8 cellular contexts compared by ENCODE assay signal in the genomic region with DNA sequence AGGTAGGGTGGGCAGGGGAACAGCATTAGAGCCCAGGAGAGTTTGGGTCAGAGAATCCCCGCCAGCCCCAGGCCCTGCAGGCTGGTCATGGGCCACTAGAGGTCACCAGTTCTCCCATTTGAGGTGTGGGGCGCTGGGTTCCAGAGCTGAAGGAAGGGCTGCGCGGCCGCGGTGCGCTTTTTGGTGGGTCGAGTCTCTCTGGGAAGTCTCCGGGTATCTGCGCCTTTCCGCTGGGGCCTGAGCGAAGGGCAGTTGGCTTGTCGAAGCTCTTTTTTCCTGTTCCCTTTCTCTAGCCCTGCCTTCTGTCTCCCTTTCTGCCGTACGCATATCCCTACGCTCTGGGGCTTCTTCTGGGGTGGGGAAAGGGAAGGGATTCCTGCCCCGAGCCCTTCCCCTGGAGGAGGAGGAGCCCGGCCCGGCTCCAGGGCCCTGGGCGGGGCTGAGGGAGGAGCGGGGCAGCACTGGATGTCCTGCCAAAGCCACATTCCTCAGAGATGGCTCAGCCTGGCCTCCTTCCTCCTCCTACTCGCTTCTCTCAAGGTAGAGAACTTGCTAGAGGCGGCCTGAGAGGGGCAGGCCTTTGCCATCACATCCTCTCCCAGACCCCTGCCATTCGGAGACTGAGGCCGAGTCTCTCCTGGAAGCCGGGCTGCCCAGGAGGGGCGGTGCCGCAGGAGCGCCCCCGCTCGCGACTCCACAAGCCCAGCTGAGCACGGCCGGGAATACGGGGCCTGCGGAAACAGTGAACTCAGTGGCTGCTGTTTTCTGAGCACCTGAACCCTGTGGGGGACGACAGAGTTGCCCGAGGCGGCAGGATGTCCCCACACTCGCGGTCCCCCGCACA. TPM values are rescaled to one million over a fixed set of nuclear protein-coding genes. Genes with fewer than 3 reads are reported as not detected.
DNase-seq lines count a peak whose midpoint lies in the region; TF ChIP-seq lines count a peak whose summit lies in the region.

No MANE protein-coding gene starts in this region.

- peak overlapping the region; percentile 84 for H3K4me2 ChIP-seq in OCI-LY1 (ENCODE audit: low read length)

- peak overlapping the region; percentile 60 for H3K4me3 ChIP-seq in OCI-LY1 (ENCODE audit: low read depth, low read length, poor library complexity, severe bottlenecking)

- peak; percentile 83 for DNase-seq in NK-92 treated with Interleukin-12 subunit alpha and Interleukin-12 subunit beta, amount 100 ng/mL, for 24 hours (lab: John Stamatoyannopoulos, UW)
- DNase-seq in NK-92 (lab: John Stamatoyannopoulos, UW; ENCODE audit: unreplicated experiment) (no peak), HT1080 (ENCODE audit: low read depth) (peak; percentile 99), epithelial cell of prostate (ENCODE audit: low read depth, low spot score) (peak; percentile 93), mucosa of gallbladder (ENCODE audit: low spot score) (peak; percentile 96)
- peak; percentile 84 for DNase-seq in activated T-cell treated with anti-CD3 and anti-CD28 coated beads, Interleukin-2, amount 50 U/mL, for 1 hour
- peak; percentile 60 to 72 for DNase-seq in stimulated activated CD8-positive, alpha-beta memory T cell treated with anti-CD3 and anti-CD28 coated beads, Interleukin-4, amount 100 ng/mL, for 1 hour (ENCODE audit: low read depth in 2 of 2, low spot score in 1 of 2)

- peaks cover 64% of the 10 kb centered on the region for H3K4me1 ChIP-seq in OCI-LY1 (ENCODE audit: insufficient read depth, low read length, severe bottlenecking)

- 0 out of 2 replicates have a peak, but pooled peaks cover 7% of the 10 kb centered on the region for H3F3A ChIP-seq in OCI-LY1 (ENCODE audit: insufficient read depth, low read length)

- H3K36me3 ChIP-seq in OCI-LY1 (ENCODE audit: insufficient read depth, low read length) = no peaks in the 10 kb centered on the region

- H3K9me3 ChIP-seq in OCI-LY1 (ENCODE audit: low read length) = no peaks in the 10 kb centered on the region

- H3K9ac ChIP-seq in OCI-LY1 (ENCODE audit: low read length) = peak overlapping the region; percentile 76

- no peak overlapping the region for H2AFZ ChIP-seq in OCI-LY1 (ENCODE audit: low read length)

- peak overlapping the region; percentile 99 for H3K27ac ChIP-seq in OCI-LY1 (ENCODE audit: low read depth, low read length, poor library complexity, severe bottlenecking)
- peak overlapping the region; percentile 100 for H3K27ac ChIP-seq in epithelial cell of prostate

- H3K9me2 ChIP-seq in OCI-LY1 (ENCODE audit: low read depth, low read length) = no peaks in the 10 kb centered on the region

- TF ChIP-seq CTCF in OCI-LY1 (IDR thresholded peaks at IDR 0.05; ENCODE audit: low read length) = peak; percentile 87

- no peaks in the 10 kb centered on the region for H3K79me2 ChIP-seq in OCI-LY1 (ENCODE audit: insufficient read depth, low read length)

- no peaks in the 10 kb centered on the region for H4K20me1 ChIP-seq in OCI-LY1 (ENCODE audit: insufficient read depth, low read length)

- H3K27me3 ChIP-seq in OCI-LY1 (ENCODE audit: insufficient read depth, low read length) = no peaks in the 10 kb centered on the region

RNA-seq across cellular contexts. Expression of a gene that starts 12.0 kb away (rescaled TPM):
- total RNA-seq in HT1080 (2014; rRNA removed; shearing (Covaris generic)) = 0.06 and 0.47 TPM in 2 replicates
- 1.5 and 1.8 TPM in 2 replicates for polyA plus RNA-seq in HT1080 (2015; cell fraction: cytosol; rRNA removed)
- 4.9 and 7.5 TPM in 2 replicates for polyA plus RNA-seq in HT1080 (2015; cell fraction: nucleus; rRNA removed)
- total RNA-seq in mucosa of gallbladder = 17.2 TPM

RNA-seq across cellular contexts. Expression of a gene that starts 18.2 kb away (rescaled TPM):
- total RNA-seq in HT1080 (2014; rRNA removed; shearing (Covaris generic)) = 237 and 264 TPM in 2 replicates
- polyA plus RNA-seq in HT1080 (2015; cell fraction: cytosol; rRNA removed) = 331 and 404 TPM in 2 replicates
- polyA plus RNA-seq in HT1080 (2015; cell fraction: nucleus; rRNA removed) = 739 and 762 TPM in 2 replicates
- 231 TPM for total RNA-seq in mucosa of gallbladder

RNA-seq across cellular contexts. Expression of a gene that starts 45.7 kb away (rescaled TPM):
- total RNA-seq in HT1080 (2014; rRNA removed; shearing (Covaris generic)) = not detected in 2 replicates
- polyA plus RNA-seq in HT1080 (2015; cell fraction: cytosol; rRNA removed) = 0.64 TPM in 1 of 2 replicates, not detected in the other
- polyA plus RNA-seq in HT1080 (2015; cell fraction: nucleus; rRNA removed) = not detected in 2 replicates
- total RNA-seq in mucosa of gallbladder = 1.1 TPM

RNA-seq across cellular contexts. Expression of a gene that starts 53.3 kb away (rescaled TPM):
- 11.3 and 17.7 TPM in 2 replicates for total RNA-seq in HT1080 (2014; rRNA removed; shearing (Covaris generic))
- polyA plus RNA-seq in HT1080 (2015; cell fraction: cytosol; rRNA removed) = 15.4 and 18.5 TPM in 2 replicates
- 47.4 and 67.1 TPM in 2 replicates for polyA plus RNA-seq in HT1080 (2015; cell fraction: nucleus; rRNA removed)
- 681 TPM for total RNA-seq in mucosa of gallbladder

Comparison
In these comparisons a context has a peak if more than half of its experiments do, and no peak if none do; other contexts are left out.
1. RNA of a gene that starts 12.0 kb away (total RNA-seq): 17.2 TPM in mucosa of gallbladder (single experiment); 0.06 to 0.47 TPM in HT1080; every median in the first group is over 10 times any median in the second.